In the genomic region with DNA sequence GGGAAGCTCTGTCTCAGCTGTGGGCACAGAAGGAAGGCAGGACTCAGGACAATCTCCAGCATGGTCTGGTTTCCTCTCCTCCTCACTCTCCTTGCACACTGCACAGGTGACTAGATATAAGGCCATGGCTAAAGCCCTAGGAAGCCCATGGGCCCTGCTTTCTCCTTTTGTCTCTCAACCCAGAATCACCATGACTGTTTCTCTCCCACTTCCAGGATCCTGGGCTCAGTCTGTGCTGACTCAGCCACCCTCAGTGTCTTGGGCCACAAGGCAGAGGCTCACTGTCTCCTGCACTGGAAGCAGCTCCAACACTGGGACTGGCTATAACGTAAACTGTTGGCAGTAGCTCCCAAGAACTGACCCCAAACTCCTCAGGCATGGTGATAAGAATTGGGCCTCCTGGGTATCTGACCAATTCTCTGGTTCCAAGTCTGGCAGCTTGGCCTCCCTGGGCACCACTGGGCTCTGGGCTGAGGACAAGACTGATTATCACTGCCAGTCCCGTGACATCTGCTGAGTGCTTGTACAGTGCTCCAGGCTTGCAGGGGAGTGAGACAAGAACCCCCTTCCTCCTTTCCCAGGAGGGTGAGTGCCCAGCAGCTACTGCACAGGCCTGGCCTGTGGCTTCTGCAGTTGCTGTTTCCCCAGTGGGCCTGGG, we compare ENCODE assay signal across 21 cellular contexts.
DNase-seq lines count a peak whose midpoint lies in the region; ATAC-seq, FAIRE-seq and TF ChIP-seq lines count a peak whose summit lies in the region.
"Had no signal": no experiment of that assay in that cellular context is flagged by ENCODE, and none has a peak within 500 bp of the region (broad histone marks: within the 10 kb centered on the region; RNA-seq: fewer than 3 reads in every experiment).

No MANE protein-coding gene starts in this region.

- peak; percentile 73 for FAIRE-seq in bronchial epithelial cell (lab: Jason Lieb, UNC)
- FAIRE-seq: endometrium had no signal

- TF ChIP-seq CTCF in bronchial epithelial cell (IDR thresholded peaks at IDR 0.05; ENCODE audit: insufficient read depth, low read length, severe bottlenecking) (no peak), right atrium auricular region (IDR thresholded peaks at IDR 0.05) (no peak)

- H3K4me1 Mint-ChIP-seq in activated CD4-positive, alpha-beta T cell treated with anti-CD3 and anti-CD28 coated beads, Interleukin-2, amount 10 ng/mL, durations not matched to agents 7 days and 5 days, result no peaks in the 10 kb centered on the region
- peaks cover 2% of the 10 kb centered on the region for H3K4me1 Mint-ChIP-seq in activated CD4-positive, alpha-beta T cell treated with anti-CD3 and anti-CD28 coated beads, Interleukin-2, amount 10 ng/mL, durations not matched to agents 24 days and 14 days
- no peaks in the 10 kb centered on the region for H3K4me1 Mint-ChIP-seq in activated CD4-positive, alpha-beta memory T cell treated with anti-CD3 and anti-CD28 coated beads, Interleukin-2, amount 10 ng/mL, durations not matched to agents 7 days and 5 days
- H3K4me1 Mint-ChIP-seq: activated naive CD8-positive, alpha-beta T cell treated with anti-CD3 and anti-CD28 coated beads for 36 hours; activated T-helper 17 cell treated with anti-CD3 and anti-CD28 coated beads, Interleukin-2, amount 50 U/mL, for 72 hours had no signal

- H3K4me1 ChIP-seq in right atrium auricular region, result no peaks in the 10 kb centered on the region
- H3K4me1 ChIP-seq: spleen, stomach had no signal

- H3K9me3 ChIP-seq in right atrium auricular region, result no peaks in the 10 kb centered on the region
- H3K9me3 ChIP-seq: spleen, stomach had no signal

- H3K36me3 ChIP-seq in bronchial epithelial cell (ENCODE audit: control insufficient read depth, insufficient read depth, low read length) (no peaks in the 10 kb centered on the region), right atrium auricular region (no peaks in the 10 kb centered on the region)
- H3K36me3 ChIP-seq: spleen, stomach had no signal

- H3K4me3 ChIP-seq in bronchial epithelial cell (ENCODE audit: low read depth, low read length) (no peak overlapping the region), right atrium auricular region (no peak overlapping the region)
- H3K4me3 ChIP-seq: coronary artery, spleen, stomach had no signal

- H3K9me3 Mint-ChIP-seq in activated CD4-positive, alpha-beta T cell treated with anti-CD3 and anti-CD28 coated beads, Interleukin-2, amount 10 ng/mL, durations not matched to agents 7 days and 5 days, result no peaks in the 10 kb centered on the region
- H3K9me3 Mint-ChIP-seq in activated CD4-positive, alpha-beta T cell treated with anti-CD3 and anti-CD28 coated beads, Interleukin-2, amount 10 ng/mL, durations not matched to agents 24 days and 14 days, result no peaks in the 10 kb centered on the region
- H3K9me3 Mint-ChIP-seq in activated CD4-positive, alpha-beta memory T cell treated with anti-CD3 and anti-CD28 coated beads, Interleukin-2, amount 10 ng/mL, durations not matched to agents 7 days and 5 days, result no peaks in the 10 kb centered on the region
- H3K9me3 Mint-ChIP-seq: activated naive CD8-positive, alpha-beta T cell treated with anti-CD3 and anti-CD28 coated beads for 36 hours; activated T-helper 17 cell treated with anti-CD3 and anti-CD28 coated beads, Interleukin-2, amount 50 U/mL, for 72 hours; type B pancreatic cell had no signal

- H3K27ac Mint-ChIP-seq in activated CD4-positive, alpha-beta T cell treated with anti-CD3 and anti-CD28 coated beads, Interleukin-2, amount 10 ng/mL, durations not matched to agents 7 days and 5 days, result peak overlapping the region; percentile 0
- H3K27ac Mint-ChIP-seq in activated CD4-positive, alpha-beta T cell treated with anti-CD3 and anti-CD28 coated beads, Interleukin-2, amount 10 ng/mL, durations not matched to agents 24 days and 14 days, result no peak overlapping the region
- no peak overlapping the region for H3K27ac Mint-ChIP-seq in activated CD4-positive, alpha-beta memory T cell treated with anti-CD3 and anti-CD28 coated beads, Interleukin-2, amount 10 ng/mL, durations not matched to agents 7 days and 5 days
- H3K27ac Mint-ChIP-seq: activated naive CD8-positive, alpha-beta T cell treated with anti-CD3 and anti-CD28 coated beads for 36 hours; activated T-helper 17 cell treated with anti-CD3 and anti-CD28 coated beads, Interleukin-2, amount 50 U/mL, for 72 hours; type B pancreatic cell had no signal

- CTCF ChIA-PET in activated CD4-positive, alpha-beta T cell treated with anti-CD3 and anti-CD28 coated beads, Interleukin-2, amount 10 ng/mL, durations not matched to agents 7 days and 5 days (lab: Charles Lee), result no interaction called here
- CTCF ChIA-PET in activated CD4-positive, alpha-beta memory T cell treated with anti-CD3 and anti-CD28 coated beads, Interleukin-2, amount 10 ng/mL, durations not matched to agents 7 days and 5 days (lab: Charles Lee), result interaction anchor here (1.3 kb wide), 1 partner anchor 24 kb away, joined by 3 read pairs; no protein-coding TSS in a partner anchor

- no peak overlapping the region for H3K4me3 Mint-ChIP-seq in activated CD4-positive, alpha-beta T cell treated with anti-CD3 and anti-CD28 coated beads, Interleukin-2, amount 10 ng/mL, durations not matched to agents 7 days and 5 days
- no peak overlapping the region for H3K4me3 Mint-ChIP-seq in activated CD4-positive, alpha-beta T cell treated with anti-CD3 and anti-CD28 coated beads, Interleukin-2, amount 10 ng/mL, durations not matched to agents 24 days and 14 days
- H3K4me3 Mint-ChIP-seq in activated CD4-positive, alpha-beta memory T cell treated with anti-CD3 and anti-CD28 coated beads, Interleukin-2, amount 10 ng/mL, durations not matched to agents 7 days and 5 days, result no peak overlapping the region
- H3K4me3 Mint-ChIP-seq: activated naive CD8-positive, alpha-beta T cell treated with anti-CD3 and anti-CD28 coated beads for 36 hours; activated T-helper 17 cell treated with anti-CD3 and anti-CD28 coated beads, Interleukin-2, amount 50 U/mL, for 72 hours; type B pancreatic cell had no signal

- H3K27me3 Mint-ChIP-seq in activated CD4-positive, alpha-beta T cell treated with anti-CD3 and anti-CD28 coated beads, Interleukin-2, amount 10 ng/mL, durations not matched to agents 7 days and 5 days, result peaks cover 37% of the 10 kb centered on the region
- H3K27me3 Mint-ChIP-seq in activated CD4-positive, alpha-beta T cell treated with anti-CD3 and anti-CD28 coated beads, Interleukin-2, amount 10 ng/mL, durations not matched to agents 24 days and 14 days, result peaks cover 30% of the 10 kb centered on the region
- H3K27me3 Mint-ChIP-seq in activated CD4-positive, alpha-beta memory T cell treated with anti-CD3 and anti-CD28 coated beads, Interleukin-2, amount 10 ng/mL, durations not matched to agents 7 days and 5 days, result peaks cover 28% of the 10 kb centered on the region

- no peak overlapping the region for H3K27ac ChIP-seq in right atrium auricular region
- H3K27ac ChIP-seq: 22Rv1, coronary artery, spleen, stomach had no signal

- H3K27me3 ChIP-seq in bronchial epithelial cell (ENCODE audit: control insufficient read depth, insufficient read depth, low read length), result no peaks in the 10 kb centered on the region
- no peaks in the 10 kb centered on the region for H3K27me3 ChIP-seq in right atrium auricular region

- POLR2A ChIA-PET in activated CD4-positive, alpha-beta T cell treated with anti-CD3 and anti-CD28 coated beads, Interleukin-2, amount 10 ng/mL, durations not matched to agents 7 days and 5 days (lab: Charles Lee), result no interaction called here
- POLR2A ChIA-PET in activated CD4-positive, alpha-beta memory T cell treated with anti-CD3 and anti-CD28 coated beads, Interleukin-2, amount 10 ng/mL, durations not matched to agents 7 days and 5 days (lab: Charles Lee), result no interaction called here

- DNase-seq in activated CD4-positive, alpha-beta T cell treated with anti-CD3 and anti-CD28 coated beads, Interleukin-2, amount 10 ng/mL, durations not matched to agents 7 days and 5 days, result no peak
- DNase-seq in activated CD4-positive, alpha-beta T cell treated with anti-CD3 and anti-CD28 coated beads, Interleukin-2, amount 10 ng/mL, durations not matched to agents 24 days and 14 days, result no peak
- peak; percentile 22 for DNase-seq in bronchial epithelial cell (ENCODE audit: low read depth)
- DNase-seq in right atrium auricular region (ENCODE audit: low spot score), result peak; percentile 58
- DNase-seq in stromal cell of bone marrow (ENCODE audit: low read depth), result peak; percentile 31
- no peak for DNase-seq in activated CD4-positive, alpha-beta memory T cell treated with anti-CD3 and anti-CD28 coated beads, Interleukin-2, amount 10 ng/mL, durations not matched to agents 7 days and 5 days
- no peak for DNase-seq in erythroblast (lab: John Stamatoyannopoulos, UW)
- DNase-seq: activated naive CD8-positive, alpha-beta T cell treated with anti-CD3 and anti-CD28 coated beads for 36 hours; midbrain; NCI-H1417 treated with DMSO at 0.1 percent for 48 hours; NCI-H524; RPMI8226; spleen; stomach; T1000 had no signal

- TF ChIP-seq POLR2A in erythroblast (IDR thresholded peaks at IDR 0.05; ENCODE audit: low read length), result no peak

- intact Hi-C loops in activated CD4-positive, alpha-beta T cell treated with anti-CD3 and anti-CD28 coated beads, Interleukin-2, amount 10 ng/mL, durations not matched to agents 24 days and 14 days (cut with micrococcal nuclease), result no loop called here

- ATAC-seq in HG02759 (IDR thresholded peaks at IDR 0.05; ENCODE audit: unreplicated experiment), result no peak
- ATAC-seq: activated T-helper 17 cell treated with anti-CD3 and anti-CD28 coated beads, Interleukin-2, amount 50 U/mL, for 72 hours had no signal

- no peaks in the 10 kb centered on the region for H3K36me3 Mint-ChIP-seq in activated CD4-positive, alpha-beta T cell treated with anti-CD3 and anti-CD28 coated beads, Interleukin-2, amount 10 ng/mL, durations not matched to agents 7 days and 5 days (ENCODE audit: low read depth)
- H3K36me3 Mint-ChIP-seq in activated CD4-positive, alpha-beta T cell treated with anti-CD3 and anti-CD28 coated beads, Interleukin-2, amount 10 ng/mL, durations not matched to agents 24 days and 14 days (ENCODE audit: low read depth), result no peaks in the 10 kb centered on the region
- H3K36me3 Mint-ChIP-seq in activated CD4-positive, alpha-beta memory T cell treated with anti-CD3 and anti-CD28 coated beads, Interleukin-2, amount 10 ng/mL, durations not matched to agents 7 days and 5 days (ENCODE audit: low read depth), result no peaks in the 10 kb centered on the region
- H3K36me3 Mint-ChIP-seq: activated naive CD8-positive, alpha-beta T cell treated with anti-CD3 and anti-CD28 coated beads for 36 hours; type B pancreatic cell had no signal

Comparison
In these comparisons a context has a peak if more than half of its experiments do, and no peak if none do; other contexts are left out.
1. DNase-seq: peak in bronchial epithelial cell (single experiment), right atrium auricular region (single experiment) and stromal cell of bone marrow (single experiment); none in activated CD4-positive, alpha-beta T cell treated with anti-CD3 and anti-CD28 coated beads, Interleukin-2, amount 10 ng/mL, durations not matched to agents 7 days and 5 days (single experiment), activated CD4-positive, alpha-beta T cell treated with anti-CD3 and anti-CD28 coated beads, Interleukin-2, amount 10 ng/mL, durations not matched to agents 24 days and 14 days (single experiment), activated CD4-positive, alpha-beta memory T cell treated with anti-CD3 and anti-CD28 coated beads, Interleukin-2, amount 10 ng/mL, durations not matched to agents 7 days and 5 days (single experiment) and erythroblast (0 of 2).